ENCODE assay signal across 11 cellular contexts in genomic region chr2:109143214-109144187, GRCh38. TPM values are rescaled to one million over a fixed set of nuclear protein-coding genes. Genes with fewer than 3 reads are reported as not detected.
DNase-seq lines count a peak whose midpoint lies in the region; ATAC-seq, FAIRE-seq and TF ChIP-seq lines count a peak whose summit lies in the region.
"Had no signal": no experiment of that assay in that cellular context is flagged by ENCODE, and none has a peak within 500 bp of the region (broad histone marks: within the 10 kb centered on the region; RNA-seq: fewer than 3 reads in every experiment).

No MANE protein-coding gene starts in this region.

- no peak for TF ChIP-seq POLR2A in K562 (conservative IDR thresholded peaks at IDR 0.05)

- H4K20me1 ChIP-seq in K562 (replicated peaks; ENCODE audit: control insufficient read depth, insufficient read depth, low read length), result no peaks in the 10 kb centered on the region

- peak overlapping the region; percentile 16 for H3K4me3 Mint-ChIP-seq in T-helper 1 cell treated with Interleukin-12 subunit alpha and Interleukin-12 subunit beta and Interleukin-4 antibody, amounts not matched to agents 30 μg/mL and 1 μg/mL, for 36 hours
- H3K4me3 Mint-ChIP-seq in WTC11 (no peak overlapping the region), nephron progenitor cell (no peak overlapping the region), CD14-positive monocyte (no peak overlapping the region)

- WGBS in K562 (ENCODE audit: insufficient coverage, low coverage, missing lambda C conversion rate), result 1% methylated on average over 13 of the region's 13 CpGs

- no peak overlapping the region for H2AFZ ChIP-seq in K562 (ENCODE audit: low read depth, low read length)
- H2AFZ ChIP-seq: parathyroid adenoma had no signal

- in situ Hi-C loops in K562 (cut with MboI), result no loop called here

- no peak for TF ChIP-seq CTCF in GM10248 (IDR thresholded peaks at IDR 0.05; ENCODE audit: control extremely low read depth, extremely low read depth, low read depth, missing control alignments)
- no peak for TF ChIP-seq CTCF in K562 (IDR thresholded peaks at IDR 0.05 in 2 of 3, conservative IDR thresholded peaks at IDR 0.05 in 1 of 3; ENCODE audit: insufficient read depth in 2 of 3, low read depth in 1 of 3, low read length in 3 of 3)
- no peak for TF ChIP-seq CTCF in WTC11 (IDR thresholded peaks at IDR 0.05)
- no peak for TF ChIP-seq CTCF in nephron progenitor cell (IDR thresholded peaks at IDR 0.05)
- no peak for TF ChIP-seq CTCF in CD14-positive monocyte (IDR thresholded peaks at IDR 0.05)

- peak overlapping the region; percentile 32 for H3K27ac Mint-ChIP-seq in T-helper 1 cell treated with Interleukin-12 subunit alpha and Interleukin-12 subunit beta and Interleukin-4 antibody, amounts not matched to agents 30 μg/mL and 1 μg/mL, for 36 hours
- no peak overlapping the region for H3K27ac Mint-ChIP-seq in WTC11
- no peak overlapping the region for H3K27ac Mint-ChIP-seq in nephron progenitor cell
- H3K27ac Mint-ChIP-seq in CD14-positive monocyte, result peak overlapping the region in 1 of 7 donors; percentile 61

- peaks cover 17 to 56% of the 10 kb centered on the region in 2 experiments; a peak in 4 of 5 replicates for H3K27me3 ChIP-seq in K562 (ENCODE audit: control insufficient read depth in 2 of 2, insufficient read depth in 2 of 2, low read length in 2 of 2)

- H3K9me1 ChIP-seq in K562 (ENCODE audit: control insufficient read depth, insufficient read depth, low read length), result no peaks in the 10 kb centered on the region

- no TSS peak for BruUV-seq in K562 (replicated peaks; lab: Mats Ljungman, UMichigan)

- H3K9me3 ChIP-seq in K562 (replicated peaks; ENCODE audit: control insufficient read depth, insufficient read depth, low read depth, low read length), result no peaks in the 10 kb centered on the region

- H3K9ac ChIP-seq in K562 (ENCODE audit: insufficient read depth in 1 of 2, low read depth in 2 of 2, low read length in 2 of 2), result no peak overlapping the region
- H3K9ac ChIP-seq: KMS-11, parathyroid adenoma had no signal

- CTCF ChIA-PET in GM10248 (lab: Yijun Ruan, JAX), result interaction anchor here (1.4 kb wide), 1 partner anchor 10 kb away, joined by 3 read pairs; no protein-coding TSS in a partner anchor
- CTCF ChIA-PET in K562 (lab: Yijun Ruan, JAX; ENCODE audit: low intra/inter-chr PET ratio), result no interaction called here
- CTCF ChIA-PET in WTC11 (lab: Charles Lee), result no interaction called here

- H3K4me3 ChIP-seq in K562, result no peak overlapping the region

- TF ChIP-seq RAD21 in K562 (CRISPR knock-in tag; conservative IDR thresholded peaks at IDR 0.05 in 1 of 2, IDR thresholded peaks at IDR 0.05 in 1 of 2), result no peak

- no peak for FAIRE-seq in K562 (lab: Jason Lieb, UNC)

- H3K36me3 ChIP-seq in K562 (ENCODE audit: control insufficient read depth, insufficient read depth, low read length), result no peaks in the 10 kb centered on the region

- intact Hi-C loops in K562 (cut with micrococcal nuclease), result no loop called here
- intact Hi-C loops in CD14-positive monocyte (cut with micrococcal nuclease), result no loop called here

- TF ChIP-seq EP300 in K562 (IDR thresholded peaks at IDR 0.05; ENCODE audit: low read length), result no peak

- no peaks in the 10 kb centered on the region for H3K79me2 ChIP-seq in K562 (ENCODE audit: control insufficient read depth, insufficient read depth, low read length)
- H3K79me2 ChIP-seq: parathyroid adenoma had no signal

- ATAC-seq in HG02588 (IDR thresholded peaks at IDR 0.05; ENCODE audit: unreplicated experiment), result peak; percentile 77
- ATAC-seq in K562, result no peak
- no peak for ATAC-seq in WTC11

- no peak overlapping the region for H3K4me2 ChIP-seq in K562 (ENCODE audit: insufficient read depth, low read length)
- H3K4me2 ChIP-seq: KMS-11 had no signal

- no peak overlapping the region for H3K27ac ChIP-seq in K562 (ENCODE audit: extremely low read depth, low read depth, low read length)
- H3K27ac ChIP-seq: KMS-11, parathyroid adenoma, VCaP had no signal

- H3K4me1 ChIP-seq in K562 (replicated peaks in 1 of 2; ENCODE audit: control insufficient read depth in 2 of 2, insufficient read depth in 2 of 2, low read length in 2 of 2), result no peaks in the 10 kb centered on the region
- H3K4me1 ChIP-seq: parathyroid adenoma had no signal

- DNase-seq in GM10248 (ENCODE audit: extremely low spot score), result peak; percentile 43
- no peak for DNase-seq in K562 (ENCODE audit: extremely low read depth in 1 of 4, low spot score in 3 of 4)
- no peak for DNase-seq in 8988T
- no peak for DNase-seq in WTC11 (ENCODE audit: low spot score)
- no peak for DNase-seq in nephron progenitor cell
- no peak for DNase-seq in CD14-positive monocyte (ENCODE audit: low spot score)

- POLR2A ChIA-PET in GM10248 (lab: Yijun Ruan, JAX), result no interaction called here
- POLR2A ChIA-PET in K562 (lab: Yijun Ruan, JAX), result no interaction called here
- POLR2A ChIA-PET in WTC11 (lab: Charles Lee), result no interaction called here

- H3K36me3 Mint-ChIP-seq in T-helper 1 cell treated with Interleukin-12 subunit alpha and Interleukin-12 subunit beta and Interleukin-4 antibody, amounts not matched to agents 30 μg/mL and 1 μg/mL, for 36 hours (ENCODE audit: low read depth), result no peaks in the 10 kb centered on the region
- no peaks in the 10 kb centered on the region for H3K36me3 Mint-ChIP-seq in WTC11
- H3K36me3 Mint-ChIP-seq in nephron progenitor cell (ENCODE audit: low read depth), result no peaks in the 10 kb centered on the region
- H3K36me3 Mint-ChIP-seq in CD14-positive monocyte, result no peaks in the 10 kb centered on the region

- peaks cover 57% of the 10 kb centered on the region for H3K27me3 Mint-ChIP-seq in T-helper 1 cell treated with Interleukin-12 subunit alpha and Interleukin-12 subunit beta and Interleukin-4 antibody, amounts not matched to agents 30 μg/mL and 1 μg/mL, for 36 hours (ENCODE audit: low read depth)
- no peaks in the 10 kb centered on the region for H3K27me3 Mint-ChIP-seq in WTC11 (ENCODE audit: low read depth)
- H3K27me3 Mint-ChIP-seq in nephron progenitor cell (ENCODE audit: low read depth, poor library complexity), result peaks cover 7% of the 10 kb centered on the region
- H3K27me3 Mint-ChIP-seq in CD14-positive monocyte (ENCODE audit: low read depth in 3 of 3), result peaks cover 7 to 9% (median 8%) of the 10 kb centered on the region in 3 donors

- H3K9me3 Mint-ChIP-seq in T-helper 1 cell treated with Interleukin-12 subunit alpha and Interleukin-12 subunit beta and Interleukin-4 antibody, amounts not matched to agents 30 μg/mL and 1 μg/mL, for 36 hours, result no peaks in the 10 kb centered on the region
- H3K9me3 Mint-ChIP-seq in WTC11 (no peaks in the 10 kb centered on the region), nephron progenitor cell (no peaks in the 10 kb centered on the region), CD14-positive monocyte (no peaks in the 10 kb centered on the region)

- H3K4me1 Mint-ChIP-seq in T-helper 1 cell treated with Interleukin-12 subunit alpha and Interleukin-12 subunit beta and Interleukin-4 antibody, amounts not matched to agents 30 μg/mL and 1 μg/mL, for 36 hours (ENCODE audit: low read depth), result peaks cover 26% of the 10 kb centered on the region
- no peaks in the 10 kb centered on the region for H3K4me1 Mint-ChIP-seq in WTC11
- peaks cover 37% of the 10 kb centered on the region for H3K4me1 Mint-ChIP-seq in nephron progenitor cell
- peaks cover under 1% of the 10 kb centered on the region for H3K4me1 Mint-ChIP-seq in CD14-positive monocyte

TF ChIP-seq in K562, 482 proteins besides CTCF, POLR2A, EP300 and RAD21:
- TF ChIP-seq GABPA (tag; conservative IDR thresholded peaks at IDR 0.05; ENCODE audit: low read depth) (peak; percentile 37; the same call in 1 of the 2 replicates), PURB (CRISPR knock-in tag; IDR thresholded peaks at IDR 0.05; ENCODE audit: low read depth) (no peak), ETV1 (tag; conservative IDR thresholded peaks at IDR 0.05; ENCODE audit: low read depth) (peak; percentile 30; the same call in 1 of the 2 replicates)
TF ChIP-seq in K562: peak in this region for 2.

TF ChIP-seq in WTC11, 78 proteins besides CTCF, POLR2A, EP300 and RAD21 (continues in another document):
- TF ChIP-seq ZNF512 (CRISPR knock-in tag; IDR thresholded peaks at IDR 0.05; ENCODE audit: borderline replicate concordance), result no peak
- no peak for TF ChIP-seq ZNF232 (CRISPR knock-in tag; IDR thresholded peaks at IDR 0.05)
- no peak for TF ChIP-seq ZNF671 (CRISPR knock-in tag; IDR thresholded peaks at IDR 0.05)

RNA-seq across cellular contexts. Expression of gene SH3RF3, which starts 14.5 kb away (rescaled TPM):
- not detected in 2 replicates for total RNA-seq in K562 (2011; cell fraction: chromatin; rRNA removed; ENCODE audit: low replicate concordance)
- total RNA-seq in K562 (2011; cell fraction: nucleolus; rRNA removed), result not detected in 2 replicates
- total RNA-seq in K562 (2011; cell fraction: nucleoplasm; rRNA removed), result not detected in 2 replicates
- total RNA-seq in K562 (2014; rRNA removed) (not detected in 2 replicates), K562 (2014; rRNA removed; fragmentation: Illumina TruSeq; extraction: Trizol) (not detected in 2 replicates), K562 (2015; rRNA removed; fragmentation: Illumina TruSeq; extraction: Trizol) (not detected in 2 replicates), K562 (2021) (0.02 TPM in 2 replicates), WTC11 (2021) (0.78 to 1.0 TPM (median 0.87 TPM) in 3 replicates)
- polyA plus RNA-seq in K562 (2011; rRNA removed) (not detected in 2 replicates), K562 (2014; fragmentation: Illumina TruSeq; extraction: Trizol) (not detected in 2 replicates), K562 (2014; fragmentation: Nextera tagmentation; extraction: Ambion mirVana) (not detected), K562 (2014; rRNA removed) (not detected in 2 replicates), CD14-positive monocyte (under 1 TPM; 0.25 to 0.34 TPM)
- not detected in 2 replicates for polyA plus RNA-seq in K562 (2011; cell fraction: cytosol; rRNA removed)
- not detected in 2 replicates for polyA plus RNA-seq in K562 (2011; cell fraction: nucleus; rRNA removed)
- 0.28 TPM in 1 of 2 replicates, not detected in the other for polyA plus RNA-seq in K562 (2012)
- not detected in 2 replicates for polyA minus RNA-seq in K562 (2011; rRNA and poly(A)+ RNA removed)
- not detected in 2 replicates for polyA minus RNA-seq in K562 (2011; cell fraction: cytosol; rRNA and poly(A)+ RNA removed)
- not detected in 2 replicates for polyA minus RNA-seq in K562 (2011; cell fraction: nucleus; rRNA and poly(A)+ RNA removed)
